In genomic region chr1:46606255-46606965, GRCh38 we compare ENCODE assay signal across 13 cellular contexts. TPM values are rescaled to one million over a fixed set of nuclear protein-coding genes. Genes with fewer than 3 reads are reported as not detected.
DNase-seq lines count a peak whose midpoint lies in the region; ATAC-seq and TF ChIP-seq lines count a peak whose summit lies in the region.
"Had no signal": no experiment of that assay in that cellular context is flagged by ENCODE, and none has a peak within 500 bp of the region (broad histone marks: within the 10 kb centered on the region; RNA-seq: fewer than 3 reads in every experiment).

No MANE protein-coding gene starts in this region.

- no peaks in the 10 kb centered on the region; the same call in 1 of the 2 replicates for H3K36me3 ChIP-seq in MG63

- no peak for DNase-seq in right cardiac atrium
- no peak for DNase-seq in left cardiac atrium
- DNase-seq in NCI-H510A (lab: John Stamatoyannopoulos, UW): peak; percentile 59
- peak; percentile 74 for DNase-seq in epithelial cell of esophagus (ENCODE audit: low read depth)
- DNase-seq in MG63: no peak
- DNase-seq in OCI-M1 (lab: John Stamatoyannopoulos, UW): no peak
- DNase-seq in NCI-H2227 (lab: John Stamatoyannopoulos, UW; ENCODE audit: unreplicated experiment): no peak
- no peak for DNase-seq in ureter (ENCODE audit: low spot score)
- DNase-seq: activated naive CD4-positive, alpha-beta T cell treated with anti-CD3 and anti-CD28 coated beads for 36 hours; NCI-H226; SK-N-SH had no signal

- TF ChIP-seq CTCF in epithelial cell of esophagus (IDR thresholded peaks at IDR 0.05; ENCODE audit: insufficient read depth, low read depth, low read length, missing control alignments): no peak

- H3K4me1 ChIP-seq in right cardiac atrium (ENCODE audit: control insufficient read depth, insufficient read depth, low read length): peaks cover 19% of the 10 kb centered on the region

- no peaks in the 10 kb centered on the region for H3K9me3 ChIP-seq in right cardiac atrium (ENCODE audit: control insufficient read depth, low read length)
- H3K9me3 ChIP-seq in MG63: no peaks in the 10 kb centered on the region
- H3K9me3 ChIP-seq: neutrophil, SK-N-SH had no signal

- H3K4me3 ChIP-seq in right cardiac atrium (ENCODE audit: low read length) (no peak overlapping the region), epithelial cell of esophagus (ENCODE audit: low read length) (no peak overlapping the region), MG63 (no peak overlapping the region)

- no peak for ATAC-seq in right cardiac atrium
- no peak for ATAC-seq in left cardiac atrium

- peak overlapping the region; percentile 54 for H3K27ac ChIP-seq in right cardiac atrium (ENCODE audit: low read length)
- H3K27ac ChIP-seq: C4-2B, neutrophil had no signal

- 95% methylated on average over 2 of the region's 2 CpGs for WGBS in right cardiac atrium

- intact Hi-C loops in right cardiac atrium (cut with DNase I) (no loop called here), left cardiac atrium (cut with DNase I) (loop anchor here in 1 of 2 donors (5.0 kb wide), 1 partner anchor 61 kb away; the partner anchor contains the start of gene ATPAF1)

- H3K27me3 ChIP-seq in right cardiac atrium (ENCODE audit: control insufficient read depth, insufficient read depth) (no peaks in the 10 kb centered on the region), MG63 (no peaks in the 10 kb centered on the region)
- H3K27me3 ChIP-seq: neutrophil had no signal

RNA-seq across cellular contexts. Expression of gene MKNK1, which starts 2.3 kb away (rescaled TPM):
- total RNA-seq in right cardiac atrium: 10 to 100 TPM; 40.2 to 46.9 (median 43.4) TPM
- polyA plus RNA-seq in right cardiac atrium: 27.8 TPM
- total RNA-seq in left cardiac atrium: 10 to 100 TPM; 39.7 to 42.7 TPM
- 16.4 and 22.7 TPM in 2 replicates for total RNA-seq in MG63 (2014; rRNA removed; shearing (Covaris generic); ENCODE audit: low replicate concordance)
- 66.9 TPM for total RNA-seq in ureter

RNA-seq across cellular contexts. Expression of gene MOB3C, which starts 10.2 kb away (rescaled TPM):
- total RNA-seq in right cardiac atrium (10 to 100 TPM; 14.1 to 20.9 (median 16.5) TPM), left cardiac atrium (10 to 100 TPM; 18.3 to 22.1 TPM), ureter (27.9 TPM)
- 10.3 TPM for polyA plus RNA-seq in right cardiac atrium
- 1.5 and 4.8 TPM in 2 replicates for total RNA-seq in MG63 (2014; rRNA removed; shearing (Covaris generic); ENCODE audit: low replicate concordance)

RNA-seq across cellular contexts. Expression of gene KNCN, which starts 55.0 kb away (rescaled TPM):
- total RNA-seq in right cardiac atrium (not detected), left cardiac atrium (not detected), ureter (not detected)
- not detected for polyA plus RNA-seq in right cardiac atrium
- not detected in 2 replicates for total RNA-seq in MG63 (2014; rRNA removed; shearing (Covaris generic); ENCODE audit: low replicate concordance)
- total RNA-seq: activated naive CD4-positive, alpha-beta T cell treated with anti-CD3 and anti-CD28 coated beads for 36 hours had no signal
- polyA plus RNA-seq: SK-N-SH had no signal

Comparison
In these comparisons a context has a peak if more than half of its experiments do, and no peak if none do; other contexts are left out.
1. DNase-seq: peak in NCI-H510A (single experiment) and epithelial cell of esophagus (single experiment); none in right cardiac atrium (0 of 3), left cardiac atrium (single experiment), MG63 (single experiment), OCI-M1 (single experiment), NCI-H2227 (single experiment) and ureter (single experiment).